23 cellular contexts compared by ENCODE assay signal in the genomic region with DNA sequence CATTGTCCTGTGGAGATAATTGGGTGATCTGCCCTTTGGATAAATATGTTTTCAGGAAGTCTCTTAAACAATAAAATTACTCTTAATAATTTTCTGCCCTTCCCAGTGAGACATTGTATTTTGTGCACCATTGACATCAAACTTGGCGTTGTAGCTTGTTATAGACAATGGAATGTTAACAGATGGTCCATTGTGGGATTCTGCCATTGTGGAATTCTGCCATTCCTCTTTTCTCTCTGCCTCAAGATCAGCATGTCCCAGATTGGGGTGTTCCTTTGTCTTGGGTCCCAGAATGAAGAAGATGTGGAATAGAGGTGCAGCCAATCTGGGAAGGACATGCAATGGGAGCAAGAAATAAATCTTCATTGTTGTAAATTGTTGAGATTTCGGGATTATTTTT.
"Had no signal": no experiment of that assay in that cellular context is flagged by ENCODE, and none has a peak within 500 bp of the region (broad histone marks: within the 10 kb centered on the region; RNA-seq: fewer than 3 reads in every experiment).

No MANE protein-coding gene starts in this region.

- H3K4me1 ChIP-seq: gastrocnemius medialis, parathyroid adenoma, psoas muscle, sigmoid colon, transverse colon had no signal

- H3K4me2 ChIP-seq: smooth muscle cell had no signal

- H2AFZ ChIP-seq: parathyroid adenoma had no signal

- H3K4me3 ChIP-seq: coronary artery, dorsolateral prefrontal cortex, gastrocnemius medialis, psoas muscle, sigmoid colon, smooth muscle cell, transverse colon had no signal

- H3K36me3 ChIP-seq: gastrocnemius medialis, sigmoid colon, transverse colon had no signal

- DNase-seq: activated CD4-positive, alpha-beta T cell treated with anti-CD3 and anti-CD28 coated beads for 36 hours; activated CD4-positive, CD25-positive, alpha-beta regulatory T cell; activated naive CD4-positive, alpha-beta T cell; activated T-cell treated with anti-CD3 and anti-CD28 coated beads for 4 hours; activated T-cell treated with anti-CD3 and anti-CD28 coated beads, Interleukin-2, amount 50 U/mL, for 72 hours; anterior cingulate cortex; effector memory CD4-positive, alpha-beta T cell; gastrocnemius medialis; glutamatergic neuron; islet precursor cell; left ventricle myocardium superior; naive thymus-derived CD4-positive, alpha-beta T cell; nucleus accumbens; psoas muscle; sigmoid colon; stimulated activated CD4-positive, alpha-beta T cell treated with anti-CD3 and anti-CD28 coated beads, Interleukin-1b, Interleukin-23, amount 100 ng/mL, for 48 hours; stimulated activated CD4-positive, alpha-beta T cell treated with anti-CD3 and anti-CD28 coated beads, Interleukin-4, amount 100 ng/mL, for 4 hours; stimulated activated naive B cell treated with anti-CD40 and anti-IgM and Interleukin-4, amounts not matched to agents 10 μg/mL and 1 μg/mL and 100 μg/mL, for 72 hours; transverse colon had no signal

- H3K27me3 ChIP-seq: sigmoid colon had no signal

- H3K27ac ChIP-seq: coronary artery, dorsolateral prefrontal cortex, gastrocnemius medialis, parathyroid adenoma, psoas muscle, sigmoid colon, transverse colon had no signal

- H3K79me2 ChIP-seq: parathyroid adenoma had no signal

- H3K9me3 ChIP-seq: gastrocnemius medialis, psoas muscle, sigmoid colon had no signal
